ENCODE assay signal across 1 cellular context in genomic region chr16:75494696-75495601, GRCh38.
TF ChIP-seq lines count a peak whose summit lies in the region.

TSS of gene CHST6 (minus strand) at chr16:75495441. CDS start at chr16:75479828, 15,613 bp downstream.

TF ChIP-seq in WTC11, 78 proteins besides CTCF, POLR2A, EP300 and RAD21 (continued from another document):
- TF ChIP-seq USF2 (CRISPR knock-in tag; IDR thresholded peaks at IDR 0.05) = 0 out of 2 replicates have a peak, but pooled peaks have one; percentile 13
- no peak for TF ChIP-seq ZNF263 (CRISPR knock-in tag; IDR thresholded peaks at IDR 0.05; ENCODE audit: low read depth)
- TF ChIP-seq ZNF423 (CRISPR knock-in tag; IDR thresholded peaks at IDR 0.05) = no peak
- TF ChIP-seq, protein P1, sequence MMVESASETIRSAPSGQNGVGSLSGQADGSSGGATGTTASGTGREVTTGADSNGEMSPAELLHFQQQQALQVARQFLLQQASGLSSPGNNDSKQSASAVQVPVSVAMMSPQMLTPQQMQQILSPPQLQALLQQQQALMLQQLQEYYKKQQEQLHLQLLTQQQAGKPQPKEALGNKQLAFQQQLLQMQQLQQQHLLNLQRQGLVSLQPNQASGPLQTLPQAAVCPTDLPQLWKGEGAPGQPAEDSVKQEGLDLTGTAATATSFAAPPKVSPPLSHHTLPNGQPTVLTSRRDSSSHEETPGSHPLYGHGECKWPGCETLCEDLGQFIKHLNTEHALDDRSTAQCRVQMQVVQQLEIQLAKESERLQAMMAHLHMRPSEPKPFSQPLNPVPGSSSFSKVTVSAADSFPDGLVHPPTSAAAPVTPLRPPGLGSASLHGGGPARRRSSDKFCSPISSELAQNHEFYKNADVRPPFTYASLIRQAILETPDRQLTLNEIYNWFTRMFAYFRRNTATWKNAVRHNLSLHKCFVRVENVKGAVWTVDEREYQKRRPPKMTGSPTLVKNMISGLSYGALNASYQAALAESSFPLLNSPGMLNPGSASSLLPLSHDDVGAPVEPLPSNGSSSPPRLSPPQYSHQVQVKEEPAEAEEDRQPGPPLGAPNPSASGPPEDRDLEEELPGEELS (CRISPR knock-in tag; IDR thresholded peaks at IDR 0.05) = peak; percentile 72
- 0 out of 2 replicates have a peak, but pooled peaks have one; percentile 10 for TF ChIP-seq RELA (CRISPR knock-in tag; IDR thresholded peaks at IDR 0.05; ENCODE audit: borderline replicate concordance)
- peak; percentile 9; the same call in 1 of the 2 replicates for TF ChIP-seq ZNF232 (CRISPR knock-in tag; IDR thresholded peaks at IDR 0.05)
- TF ChIP-seq ZBTB21 (CRISPR knock-in tag; IDR thresholded peaks at IDR 0.05; ENCODE audit: borderline replicate concordance) = peak; percentile 50; the same call in 1 of the 2 replicates
- TF ChIP-seq ZNF317 (CRISPR knock-in tag; IDR thresholded peaks at IDR 0.05; ENCODE audit: borderline replicate concordance, low read depth) = 0 out of 2 replicates have a peak, but pooled peaks have one; percentile 39
- 0 out of 2 replicates have a peak, but pooled peaks have one; percentile 18 for TF ChIP-seq STAT6 (CRISPR knock-in tag; conservative IDR thresholded peaks at IDR 0.05; ENCODE audit: low read depth)
- 0 out of 2 replicates have a peak, but pooled peaks have one; percentile 66 for TF ChIP-seq ZNF416 (CRISPR knock-in tag; IDR thresholded peaks at IDR 0.05)
- TF ChIP-seq, protein P2, sequence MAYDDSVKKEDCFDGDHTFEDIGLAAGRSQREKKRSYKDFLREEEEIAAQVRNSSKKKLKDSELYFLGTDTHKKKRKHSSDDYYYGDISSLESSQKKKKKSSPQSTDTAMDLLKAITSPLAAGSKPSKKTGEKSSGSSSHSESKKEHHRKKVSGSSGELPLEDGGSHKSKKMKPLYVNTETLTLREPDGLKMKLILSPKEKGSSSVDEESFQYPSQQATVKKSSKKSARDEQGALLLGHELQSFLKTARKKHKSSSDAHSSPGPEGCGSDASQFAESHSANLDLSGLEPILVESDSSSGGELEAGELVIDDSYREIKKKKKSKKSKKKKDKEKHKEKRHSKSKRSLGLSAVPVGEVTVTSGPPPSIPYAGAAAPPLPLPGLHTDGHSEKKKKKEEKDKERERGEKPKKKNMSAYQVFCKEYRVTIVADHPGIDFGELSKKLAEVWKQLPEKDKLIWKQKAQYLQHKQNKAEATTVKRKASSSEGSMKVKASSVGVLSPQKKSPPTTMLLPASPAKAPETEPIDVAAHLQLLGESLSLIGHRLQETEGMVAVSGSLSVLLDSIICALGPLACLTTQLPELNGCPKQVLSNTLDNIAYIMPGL (CRISPR knock-in tag; IDR thresholded peaks at IDR 0.05) = peak; percentile 80
